8 cellular contexts compared by ENCODE assay signal in the genomic region with DNA sequence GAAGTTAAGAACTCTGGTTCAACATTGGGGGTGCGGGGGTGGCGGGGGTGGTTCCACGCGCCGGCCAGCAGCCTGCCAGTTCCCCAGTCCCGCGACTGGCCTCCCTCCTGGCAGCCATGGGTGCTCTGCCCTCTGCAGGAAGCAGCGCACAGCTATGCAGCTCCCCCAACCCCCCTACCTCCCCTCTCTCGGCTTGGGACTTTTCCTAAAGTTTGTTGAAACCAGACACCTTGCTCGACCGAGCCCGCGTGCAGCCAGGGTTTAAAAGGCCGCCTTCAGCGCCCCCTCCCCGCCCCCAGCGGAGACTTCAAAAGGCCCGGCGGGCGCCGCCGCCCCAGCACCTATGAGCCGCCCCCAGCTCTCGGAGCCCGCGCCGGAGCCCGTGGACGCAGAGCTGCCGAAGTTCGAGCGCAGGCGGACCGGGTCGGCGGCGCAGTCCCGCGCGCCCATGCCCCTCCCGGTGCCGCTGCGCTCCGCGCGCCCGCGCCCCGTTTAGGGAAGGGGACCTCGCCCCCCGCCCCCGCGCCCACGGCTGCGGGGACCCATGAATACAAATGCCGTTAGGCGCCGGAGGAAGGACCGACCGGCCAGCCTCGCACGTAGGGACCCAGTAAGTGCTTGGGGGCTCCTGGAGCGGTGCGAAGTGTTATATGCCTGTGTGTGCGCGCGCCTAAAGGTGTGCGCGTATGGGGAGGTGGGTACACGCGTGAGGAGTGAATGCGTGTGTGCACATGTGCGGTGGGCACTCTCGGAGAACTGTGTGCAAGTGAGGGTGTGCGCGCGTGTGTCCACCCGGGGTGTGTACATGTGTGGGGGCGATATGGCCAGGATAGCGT. TPM values are rescaled to one million over a fixed set of nuclear protein-coding genes. Genes with fewer than 3 reads are reported as not detected.
DNase-seq lines count a peak whose midpoint lies in the region; ATAC-seq and TF ChIP-seq lines count a peak whose summit lies in the region.

No MANE protein-coding gene starts in this region.

- H3K36me3 ChIP-seq in HUES64 (ENCODE audit: insufficient read depth, low read length) = no peaks in the 10 kb centered on the region

- peaks cover 3% of the 10 kb centered on the region for H3K36me3 Mint-ChIP-seq in central memory CD8-positive, alpha-beta T cell (ENCODE audit: insufficient read depth)
- no peaks in the 10 kb centered on the region for H3K36me3 Mint-ChIP-seq in mesothelial cell of epicardium

- H3K4me1 ChIP-seq in HUES64 (ENCODE audit: insufficient read depth, low read length) = peaks cover 19% of the 10 kb centered on the region

- DNase-seq in AG09309 (ENCODE audit: low read depth) = no peak
- DNase-seq in central memory CD8-positive, alpha-beta T cell (ENCODE audit: low spot score in 2 of 2) = no peak
- DNase-seq in mesothelial cell of epicardium (ENCODE audit: low spot score in 2 of 2, unreplicated experiment in 2 of 2) = peak; percentile 46 to 64
- DNase-seq in NCI-H187 (lab: John Stamatoyannopoulos, UW) = no peak
- no peak for DNase-seq in NOMO-1 (lab: John Stamatoyannopoulos, UW; ENCODE audit: unreplicated experiment in 2 of 2)
- DNase-seq in NCI-H146 (lab: John Stamatoyannopoulos, UW) = no peak

- 1% methylated on average over 80 of the region's 80 CpGs for WGBS in HUES64

- H3K9me3 Mint-ChIP-seq in central memory CD8-positive, alpha-beta T cell = no peaks in the 10 kb centered on the region
- H3K9me3 Mint-ChIP-seq in mesothelial cell of epicardium = no peaks in the 10 kb centered on the region

- no peak overlapping the region for H3K27ac Mint-ChIP-seq in central memory CD8-positive, alpha-beta T cell (ENCODE audit: low read depth)
- H3K27ac Mint-ChIP-seq in mesothelial cell of epicardium = no peak overlapping the region

- H3K9me3 ChIP-seq in HUES64 (ENCODE audit: insufficient read depth, low read depth, low read length) = no peaks in the 10 kb centered on the region

- H3K9ac ChIP-seq in HUES64 (ENCODE audit: low read depth, low read length) = peak overlapping the region; percentile 38; the same call in 1 of the 2 replicates

- TF ChIP-seq CTCF in AG09309 (IDR thresholded peaks at IDR 0.05; ENCODE audit: control insufficient read depth, insufficient read depth, low read depth, low read length, missing control alignments) (peak; percentile 48), mesothelial cell of epicardium (IDR thresholded peaks at IDR 0.05; ENCODE audit: unreplicated experiment) (no peak)

- H3K4me1 Mint-ChIP-seq in central memory CD8-positive, alpha-beta T cell = peaks cover 25% of the 10 kb centered on the region
- H3K4me1 Mint-ChIP-seq in mesothelial cell of epicardium = peaks cover 22% of the 10 kb centered on the region

- peaks cover 80% of the 10 kb centered on the region for H3K27me3 Mint-ChIP-seq in central memory CD8-positive, alpha-beta T cell
- H3K27me3 Mint-ChIP-seq in mesothelial cell of epicardium (ENCODE audit: low read depth) = peaks cover 14% of the 10 kb centered on the region

- H3K27me3 ChIP-seq in HUES64 (ENCODE audit: insufficient read depth, low read length) = peaks cover 40% of the 10 kb centered on the region

- H3K4me3 Mint-ChIP-seq in central memory CD8-positive, alpha-beta T cell = peak overlapping the region; percentile 58
- H3K4me3 Mint-ChIP-seq in mesothelial cell of epicardium = peak overlapping the region; percentile 61

- H3K4me3 ChIP-seq in AG09309 (ENCODE audit: control insufficient read depth, low read depth, low read length) (peak overlapping the region; percentile 33), HUES64 (ENCODE audit: low read length) (peak overlapping the region; percentile 71)

- ATAC-seq in central memory CD8-positive, alpha-beta T cell (replicated peaks; ENCODE audit: extremely low read depth, poor library complexity, severe bottlenecking) = no peak
- no peak for ATAC-seq in GM21786 (IDR thresholded peaks at IDR 0.05; ENCODE audit: unreplicated experiment)

- H3K27ac ChIP-seq in HUES64 (ENCODE audit: low read depth, low read length) = no peak overlapping the region

RNA-seq across cellular contexts. Expression of gene COL27A1, which starts 1.4 kb away (rescaled TPM):
- 7.5 TPM for polyA plus RNA-seq in HUES64 (2013, experiment 1 of 2)
- 8.2 TPM for polyA plus RNA-seq in HUES64 (2013, experiment 2 of 2)
- total RNA-seq in mesothelial cell of epicardium = 126 to 138 TPM (median 129 TPM) in 3 replicates

RNA-seq across cellular contexts. Expression of gene KIF12, which starts 54.9 kb away (rescaled TPM):
- 0.80 TPM for polyA plus RNA-seq in HUES64 (2013, experiment 1 of 2)
- polyA plus RNA-seq in HUES64 (2013, experiment 2 of 2) = 0.70 TPM
- 3.3 to 5.2 TPM (median 4.7 TPM) in 3 replicates for total RNA-seq in mesothelial cell of epicardium

Comparison
In these comparisons a context has a peak if more than half of its experiments do, and no peak if none do; other contexts are left out.
1. DNase-seq: peak in mesothelial cell of epicardium (2 of 2); none in AG09309 (single experiment), central memory CD8-positive, alpha-beta T cell (0 of 2), NCI-H187 (0 of 2), NOMO-1 (0 of 2) and NCI-H146 (single experiment).